Comparison of ENCODE assay signal across 13 cellular contexts in the genomic region with DNA sequence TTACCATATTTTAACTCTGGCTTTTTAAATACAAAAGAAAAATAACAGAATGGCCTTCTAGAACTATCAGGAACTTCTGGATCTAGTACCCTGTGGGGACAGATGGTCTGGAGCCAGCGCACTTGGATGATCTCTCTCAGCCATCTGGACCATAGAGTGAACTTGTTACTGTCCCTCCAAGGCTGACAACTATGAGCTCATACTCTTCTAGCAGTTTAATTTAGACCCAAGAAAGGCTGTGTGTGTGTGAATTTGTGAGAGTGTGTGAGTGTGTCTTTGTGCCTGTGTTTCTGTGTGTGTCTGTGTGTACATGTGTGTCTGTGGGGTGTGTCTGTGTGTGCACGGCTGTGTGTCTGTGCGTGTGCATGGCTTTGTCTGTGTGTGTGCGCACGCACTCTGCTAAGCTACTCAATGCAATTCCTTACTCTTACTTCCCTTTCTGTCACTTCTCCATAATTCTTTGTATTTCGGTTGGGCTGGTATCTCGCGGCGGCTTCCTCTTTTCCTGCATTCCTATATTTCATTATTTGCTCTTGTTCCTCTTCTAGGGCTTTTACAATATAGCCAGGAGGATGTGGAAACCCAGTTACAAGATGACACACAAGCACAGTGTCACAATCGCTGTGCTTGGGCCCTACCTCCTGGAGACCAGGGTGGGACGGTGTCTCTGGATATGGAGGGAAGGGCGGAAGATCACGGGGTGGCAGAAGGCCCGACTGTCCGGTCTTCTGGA. TPM values are rescaled to one million over a fixed set of nuclear protein-coding genes. Genes with fewer than 3 reads are reported as not detected.
DNase-seq lines count a peak whose midpoint lies in the region; ATAC-seq and TF ChIP-seq lines count a peak whose summit lies in the region.
"Had no signal": no experiment of that assay in that cellular context is flagged by ENCODE, and none has a peak within 500 bp of the region (broad histone marks: within the 10 kb centered on the region; RNA-seq: fewer than 3 reads in every experiment).

No MANE protein-coding gene starts in this region.

- peak overlapping the region; percentile 80 for H3K27ac Mint-ChIP-seq in activated B cell treated with CpG ODN at 0.5 μM for 24 hours
- H3K27ac Mint-ChIP-seq: brain, nephron had no signal

- H3K36me3 Mint-ChIP-seq in activated B cell treated with CpG ODN at 0.5 μM for 24 hours (ENCODE audit: low read depth): peaks cover 90% of the 10 kb centered on the region
- H3K36me3 Mint-ChIP-seq: brain had no signal

- no peak overlapping the region for H3K4me3 ChIP-seq in right cardiac atrium (ENCODE audit: low read length)
- H3K4me3 ChIP-seq: GM23248 had no signal

- H3K27me3 ChIP-seq in right cardiac atrium (ENCODE audit: control insufficient read depth, insufficient read depth): no peaks in the 10 kb centered on the region

- peaks cover 2% of the 10 kb centered on the region for H3K4me1 ChIP-seq in right cardiac atrium (ENCODE audit: control insufficient read depth, insufficient read depth, low read length)

- POLR2A ChIA-PET in activated B cell treated with CpG ODN at 0.5 μM for 24 hours (lab: Charles Lee): interaction anchor here (1.5 kb wide), 1 partner anchor 51 kb away, joined by 4 read pairs; the partner anchor contains the start of gene IKZF1

- no peaks in the 10 kb centered on the region for H3K9me3 Mint-ChIP-seq in activated B cell treated with CpG ODN at 0.5 μM for 24 hours
- H3K9me3 Mint-ChIP-seq: brain, nephron had no signal

- H3K4me3 Mint-ChIP-seq in activated B cell treated with CpG ODN at 0.5 μM for 24 hours: no peak overlapping the region
- H3K4me3 Mint-ChIP-seq: brain, nephron had no signal

- peak; percentile 74 for DNase-seq in activated CD8-positive, alpha-beta memory T cell treated with anti-CD3 and anti-CD28 coated beads for 24 hours
- DNase-seq in activated CD8-positive, alpha-beta memory T cell treated with anti-CD3 and anti-CD28 coated beads, Interleukin-2, amount 50 U/mL, for 4 hours: no peak
- DNase-seq in activated B cell treated with CpG ODN at 0.5 μM for 24 hours (no peak), right cardiac atrium (peak; percentile 43 to 75 (median 63)), superior temporal gyrus (ENCODE audit: extremely low spot score) (peak; percentile 19), SW 1271 (lab: John Stamatoyannopoulos, UW) (no peak), germinal center (ENCODE audit: low spot score) (no peak)
- DNase-seq: GM23248; stimulated activated CD4-positive, alpha-beta T cell treated with anti-CD3 and anti-CD28 coated beads, Interleukin-4, amount 100 ng/mL, for 4 hours had no signal

- H3K9me3 ChIP-seq in right cardiac atrium (ENCODE audit: control insufficient read depth, low read length): no peaks in the 10 kb centered on the region

- WGBS in right cardiac atrium: 76% methylated on average over 15 of the region's 15 CpGs

- H3K4me1 Mint-ChIP-seq in activated B cell treated with CpG ODN at 0.5 μM for 24 hours: peaks cover 93% of the 10 kb centered on the region
- H3K4me1 Mint-ChIP-seq: nephron had no signal

- H3K27ac ChIP-seq in right cardiac atrium (ENCODE audit: low read length): no peak overlapping the region
- H3K27ac ChIP-seq: GM23248 had no signal

- CTCF ChIA-PET in activated B cell treated with CpG ODN at 0.5 μM for 24 hours (lab: Charles Lee): interaction anchor here (2.3 kb wide), 1 partner anchor 12 kb away, joined by 5 read pairs; no protein-coding TSS in a partner anchor

- TF ChIP-seq CTCF in activated B cell treated with CpG ODN at 0.5 μM for 24 hours (IDR thresholded peaks at IDR 0.05): no peak

- H3K27me3 Mint-ChIP-seq in activated B cell treated with CpG ODN at 0.5 μM for 24 hours: no peaks in the 10 kb centered on the region

- ATAC-seq in activated B cell treated with CpG ODN at 0.5 μM for 24 hours (ENCODE audit: low read depth) (no peak), right cardiac atrium (peak; percentile 64 to 66), GM21367 (IDR thresholded peaks at IDR 0.05; ENCODE audit: unreplicated experiment) (no peak)

- intact Hi-C loops in activated B cell treated with CpG ODN at 0.5 μM for 24 hours (cut with micrococcal nuclease): loop anchor here (1.0 kb wide), 1 partner anchor 8 kb away; no protein-coding TSS in a partner anchor
- intact Hi-C loops in right cardiac atrium (cut with DNase I): no loop called here

RNA-seq across cellular contexts. Expression of gene IKZF1, which starts 51.9 kb away (rescaled TPM):
- total RNA-seq in activated B cell treated with CpG ODN at 0.5 μM for 24 hours (301 and 325 TPM in 2 replicates), right cardiac atrium (1 to 10 TPM; 3.4 to 6.8 (median 4.2) TPM)
- polyA plus RNA-seq in right cardiac atrium: 0.54 TPM
- total RNA-seq: fibroblast of villous mesenchyme, GM23248 had no signal
- polyA plus RNA-seq: GM23248 had no signal

Comparison
In these comparisons a context has a peak if more than half of its experiments do, and no peak if none do; other contexts are left out.
1. DNase-seq: peak in activated CD8-positive, alpha-beta memory T cell treated with anti-CD3 and anti-CD28 coated beads for 24 hours (single experiment), right cardiac atrium (3 of 3) and superior temporal gyrus (single experiment); none in activated CD8-positive, alpha-beta memory T cell treated with anti-CD3 and anti-CD28 coated beads, Interleukin-2, amount 50 U/mL, for 4 hours (single experiment), activated B cell treated with CpG ODN at 0.5 μM for 24 hours (single experiment), SW 1271 (0 of 2) and germinal center (single experiment).
2. ATAC-seq: peak in right cardiac atrium (2 of 2); none in activated B cell treated with CpG ODN at 0.5 μM for 24 hours (single experiment) and GM21367 (single experiment).
3. RNA of gene IKZF1, which starts 51.9 kb away (total RNA-seq): 301 to 325 TPM in activated B cell treated with CpG ODN at 0.5 μM for 24 hours; 3.4 to 6.8 TPM in right cardiac atrium; every median in the first group is over 10 times any median in the second.